Comparison of ENCODE assay signal across 8 cellular contexts in the genomic region with DNA sequence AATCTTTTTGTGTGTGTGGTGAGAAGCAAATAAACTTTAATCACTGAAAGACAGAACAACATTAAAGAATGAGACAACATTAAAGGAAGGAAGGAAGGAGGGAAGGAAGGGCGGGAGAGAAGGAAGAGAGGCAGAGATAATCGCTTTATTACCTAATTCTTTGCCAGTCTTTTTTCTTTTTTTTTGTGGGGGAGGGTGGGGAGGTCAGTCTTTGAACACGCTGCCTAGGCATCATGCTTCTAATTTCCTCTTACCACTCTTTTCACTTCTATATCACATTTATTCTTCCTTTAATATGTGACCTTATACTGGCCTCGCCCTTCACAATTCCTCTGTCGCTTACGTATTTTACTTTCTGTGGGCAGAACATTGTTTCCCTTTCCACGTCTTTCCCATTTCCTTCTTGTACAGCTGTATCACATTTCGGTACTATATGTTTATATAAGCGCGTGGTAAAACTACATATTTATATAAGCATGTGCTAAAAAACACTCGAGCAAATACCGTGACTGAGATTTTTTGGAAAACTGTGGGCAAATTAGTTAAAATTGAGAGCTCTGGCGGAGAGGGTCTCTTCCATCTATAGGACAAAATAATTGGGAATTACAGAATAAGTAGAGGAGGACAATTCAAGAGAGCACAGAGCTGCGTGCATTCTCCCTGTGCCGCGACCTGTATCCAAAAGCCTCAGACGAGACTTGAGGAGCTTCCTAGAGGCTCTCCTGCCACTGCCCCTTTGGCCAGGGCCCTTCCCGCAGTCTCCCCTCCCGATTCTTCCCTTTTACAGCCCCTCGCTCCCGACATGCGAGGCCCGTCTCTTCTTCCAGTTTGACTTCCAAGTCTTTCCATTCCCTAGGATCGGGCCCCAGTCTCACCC. TPM values are rescaled to one million over a fixed set of nuclear protein-coding genes. Genes with fewer than 3 reads are reported as not detected.
A peak's percentile ranks its signal among the peaks of the same experiment; 100 is the strongest.
DNase-seq lines count a peak whose midpoint lies in the region; ATAC-seq, FAIRE-seq and TF ChIP-seq lines count a peak whose summit lies in the region.

No MANE protein-coding gene starts in this region.

- H3K27ac Mint-ChIP-seq in activated naive CD8-positive, alpha-beta T cell = no peak overlapping the region

- 8% methylated on average over 24 of the region's 24 CpGs for WGBS in A549 (ENCODE audit: missing lambda C conversion rate)

- H3K4me1 ChIP-seq in A549 (peaks cover 28% of the 10 kb centered on the region), skeletal muscle satellite cell (ENCODE audit: control insufficient read depth, insufficient read depth, low read length) (peaks cover 15% of the 10 kb centered on the region)

- TF ChIP-seq CTCF in A549 (IDR thresholded peaks at IDR 0.05) = no peak

- no peak for TF ChIP-seq RAD21 in A549 (conservative IDR thresholded peaks at IDR 0.05 in 1 of 2, IDR thresholded peaks at IDR 0.05 in 1 of 2)

- no peaks in the 10 kb centered on the region for H3K36me3 Mint-ChIP-seq in activated naive CD8-positive, alpha-beta T cell

- no peak for TF ChIP-seq POLR2A in A549 (IDR thresholded peaks at IDR 0.05; ENCODE audit: low read length)

- H3K9me3 ChIP-seq in A549 (no peaks in the 10 kb centered on the region), skeletal muscle satellite cell (replicated peaks; ENCODE audit: low read length) (no peaks in the 10 kb centered on the region)

- CTCF ChIA-PET in A549 (lab: Yijun Ruan, JAX) = no interaction called here

- FAIRE-seq in A549 (lab: Jason Lieb, UNC) = no peak

- no peak for TF ChIP-seq EP300 in A549 (IDR thresholded peaks at IDR 0.05)

- ATAC-seq in A549 = peak; percentile 60 to 68
- peak; percentile 9 for ATAC-seq in GM19351 (IDR thresholded peaks at IDR 0.05; ENCODE audit: unreplicated experiment)
- no peak for ATAC-seq in GM21576 (IDR thresholded peaks at IDR 0.05; ENCODE audit: unreplicated experiment)

- H3K4me2 ChIP-seq in A549 (peak overlapping the region; percentile 86), skeletal muscle satellite cell (ENCODE audit: low read length) (peak overlapping the region; percentile 96)

- H3K27me3 ChIP-seq in skeletal muscle satellite cell (ENCODE audit: control insufficient read depth, insufficient read depth, low read length) = no peaks in the 10 kb centered on the region

- H3K9ac ChIP-seq in skeletal muscle satellite cell (ENCODE audit: low read depth, low read length) = peak overlapping the region; percentile 66

- H3K4me3 Mint-ChIP-seq in activated naive CD8-positive, alpha-beta T cell = peak overlapping the region; percentile 60

- POLR2A ChIA-PET in A549 (lab: Yijun Ruan, JAX) = no interaction called here

- H3K27me3 Mint-ChIP-seq in activated naive CD8-positive, alpha-beta T cell = peaks cover 35% of the 10 kb centered on the region

- H3K4me3 ChIP-seq in A549 = peak overlapping the region; percentile 77
- H3K4me3 ChIP-seq in iPS-11a (ENCODE audit: low read depth, low read length) = peak overlapping the region; percentile 80
- H3K4me3 ChIP-seq in skeletal muscle satellite cell (ENCODE audit: low read length) = peak overlapping the region; percentile 79

- H3K27ac ChIP-seq in A549 = peak overlapping the region; percentile 85 to 98

- H3K36me3 ChIP-seq in skeletal muscle satellite cell (ENCODE audit: insufficient read depth, low read length) = no peaks in the 10 kb centered on the region

- DNase-seq in A549 (ENCODE audit: low read depth in 1 of 2, low spot score in 1 of 2) = peak in 1 of 2 experiments; percentile 31
- no peak for DNase-seq in HT-29 (ENCODE audit: low spot score)
- DNase-seq in NCI-H1436 treated with DMSO at 0.1 percent for 48 hours (lab: John Stamatoyannopoulos, UW) = no peak

- H3K9me3 Mint-ChIP-seq in activated naive CD8-positive, alpha-beta T cell (ENCODE audit: low read depth) = no peaks in the 10 kb centered on the region

- peaks cover 11% of the 10 kb centered on the region for H3K4me1 Mint-ChIP-seq in activated naive CD8-positive, alpha-beta T cell (ENCODE audit: low read depth)

TF ChIP-seq in A549, 52 proteins besides CTCF, POLR2A, EP300 and RAD21:
- TF ChIP-seq E2F6 (IDR thresholded peaks at IDR 0.05; ENCODE audit: borderline replicate concordance, low read depth) = no peak; the same call in 1 of the 2 replicates
- no peak for TF ChIP-seq NFE2L2 (conservative IDR thresholded peaks at IDR 0.05; ENCODE audit: low read length)

RNA-seq across cellular contexts. Expression of gene PRKAA2, which starts 0.8 kb away (rescaled TPM):
- 7.2 and 8.8 TPM in 2 replicates for polyA plus RNA-seq in A549 (2011; rRNA removed)
- 0.75 and 0.78 TPM in 2 replicates for polyA plus RNA-seq in A549 (2012; cell fraction: cytosol; rRNA removed)
- 0.56 and 0.98 TPM in 2 replicates for polyA plus RNA-seq in A549 (2012; cell fraction: nucleus; rRNA removed)
- 2.8 to 3.8 TPM (median 3.5 TPM) in 3 replicates for polyA plus RNA-seq in A549 (2017; fragmentation: RNase III; extraction: RNeasy Plus Mini Kit Qiagen cat#74134 plus additional on column Dnase treatment)
- 6.2 and 6.8 TPM in 2 replicates for polyA minus RNA-seq in A549 (2011; rRNA and poly(A)+ RNA removed)
- 1.3 and 1.7 TPM in 2 replicates for total RNA-seq in skeletal muscle satellite cell (2012; rRNA removed)
- total RNA-seq in HT-29 (2014; rRNA removed; shearing (Covaris generic)) = not detected in 2 replicates
